In the genomic region with DNA sequence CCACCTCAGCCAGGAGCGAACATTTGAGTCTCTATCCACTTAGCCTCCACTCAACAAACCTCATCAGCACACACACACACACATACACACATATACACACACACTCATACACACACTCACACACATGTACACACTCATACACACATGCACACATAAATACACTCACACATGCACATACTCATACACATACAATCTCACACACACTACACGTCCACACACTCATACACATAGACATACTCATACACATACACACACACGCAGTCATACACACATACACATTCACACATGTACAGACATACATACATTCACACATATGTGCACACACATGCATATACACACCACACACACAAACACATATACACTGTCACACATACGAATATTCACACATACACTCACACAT, we compare ENCODE assay signal across 26 cellular contexts.
"Had no signal": no experiment of that assay in that cellular context is flagged by ENCODE, and none has a peak within 500 bp of the region (broad histone marks: within the 10 kb centered on the region; RNA-seq: fewer than 3 reads in every experiment).

No MANE protein-coding gene starts in this region.

- H3K27ac ChIP-seq: ovary, psoas muscle, skin epidermis, testis, tibial artery, vagina had no signal

- ATAC-seq: effector memory CD8-positive, alpha-beta T cell; psoas muscle; stimulated activated memory B cell treated with anti-CD40 and anti-IgM and Interleukin-4, amounts not matched to agents 10 μg/mL and 1 μg/mL and 100 μg/mL, for 72 hours; stimulated activated naive CD8-positive, alpha-beta T cell treated with anti-CD3 and anti-CD28 coated beads, Interleukin-15, Interleukin-2, amounts not matched to agents 100 U/mL and 50 U/mL, for 24 hours had no signal

- H3K27me3 Mint-ChIP-seq: stimulated activated memory B cell treated with anti-CD40 and anti-IgM and Interleukin-4, amounts not matched to agents 10 μg/mL and 1 μg/mL and 100 μg/mL, for 72 hours had no signal

- H3K27me3 ChIP-seq: left lung, ovary, spleen, testis, tibial artery, upper lobe of left lung, vagina had no signal

- H3K4me3 Mint-ChIP-seq: effector memory CD8-positive, alpha-beta T cell; mesothelial cell of epicardium; naive B cell; nephron progenitor cell; stimulated activated memory B cell treated with anti-CD40 and anti-IgM and Interleukin-4, amounts not matched to agents 10 μg/mL and 1 μg/mL and 100 μg/mL, for 72 hours had no signal

- H3K27ac Mint-ChIP-seq: effector memory CD8-positive, alpha-beta T cell; mesothelial cell of epicardium; naive B cell; nephron progenitor cell; stimulated activated memory B cell treated with anti-CD40 and anti-IgM and Interleukin-4, amounts not matched to agents 10 μg/mL and 1 μg/mL and 100 μg/mL, for 72 hours had no signal

- H3K36me3 Mint-ChIP-seq: mesothelial cell of epicardium; naive B cell; stimulated activated memory B cell treated with anti-CD40 and anti-IgM and Interleukin-4, amounts not matched to agents 10 μg/mL and 1 μg/mL and 100 μg/mL, for 72 hours had no signal

- H3K4me1 ChIP-seq: psoas muscle, vagina had no signal

- FAIRE-seq: endometrium, frontal cortex had no signal

- H3K36me3 ChIP-seq: left lung, ovary, spleen, tibial artery, upper lobe of left lung, vagina had no signal

- H3K4me3 ChIP-seq: left lung, mucosa of descending colon, ovary, psoas muscle, skin epidermis, testis, tibial artery, upper lobe of left lung, vagina had no signal

- H3K9me3 Mint-ChIP-seq: effector memory CD8-positive, alpha-beta T cell; mesothelial cell of epicardium; naive B cell; nephron progenitor cell; stimulated activated memory B cell treated with anti-CD40 and anti-IgM and Interleukin-4, amounts not matched to agents 10 μg/mL and 1 μg/mL and 100 μg/mL, for 72 hours had no signal

- H3K9me3 ChIP-seq: left lung, mucosa of descending colon, ovary, psoas muscle, testis, tibial artery, upper lobe of left lung, vagina had no signal

- DNase-seq: cortex of kidney; effector memory CD8-positive, alpha-beta T cell; erythroblast; left cardiac atrium; left lung; mesenchymal stem cell; mucosa of descending colon; naive B cell; nephron progenitor cell; occipital lobe; ovary; posterior cingulate gyrus; psoas muscle; spleen; stimulated activated CD4-positive, alpha-beta T cell treated with anti-CD3 and anti-CD28 coated beads, Interleukin-4, amount 100 ng/mL, for 4 hours; stimulated activated naive CD8-positive, alpha-beta T cell treated with anti-CD3 and anti-CD28 coated beads, Interleukin-15, Interleukin-2, amounts not matched to agents 100 U/mL and 50 U/mL, for 24 hours; substantia nigra; testis; tibial artery had no signal

- H3K4me1 Mint-ChIP-seq: naive B cell; nephron progenitor cell; stimulated activated memory B cell treated with anti-CD40 and anti-IgM and Interleukin-4, amounts not matched to agents 10 μg/mL and 1 μg/mL and 100 μg/mL, for 72 hours had no signal
